In genomic region chr15:52040167-52040900, GRCh38 we compare ENCODE assay signal across 8 cellular contexts. TPM values are rescaled to one million over a fixed set of nuclear protein-coding genes. Genes with fewer than 3 reads are reported as not detected.
DNase-seq lines count a peak whose midpoint lies in the region; ATAC-seq and TF ChIP-seq lines count a peak whose summit lies in the region.

No MANE protein-coding gene starts in this region.

- H3K27me3 ChIP-seq in esophagus (ENCODE audit: control insufficient read depth in 1 of 2, insufficient read depth in 2 of 2, low read length in 2 of 2) (no peaks in the 10 kb centered on the region), osteoblast (ENCODE audit: insufficient read depth, low read length) (no peaks in the 10 kb centered on the region)

- no peak overlapping the region for H3K4me3 ChIP-seq in esophagus (ENCODE audit: low read depth in 1 of 2, low read length in 2 of 2)
- no peak overlapping the region for H3K4me3 ChIP-seq in osteoblast (ENCODE audit: insufficient read depth, low read length)

- H3K36me3 ChIP-seq in esophagus (ENCODE audit: control insufficient read depth in 2 of 2, insufficient read depth in 2 of 2, low read length in 1 of 2) (no peaks in the 10 kb centered on the region), osteoblast (ENCODE audit: insufficient read depth, low read length) (peaks cover 2% of the 10 kb centered on the region)

- 40 to 49% methylated on average over 1 of the region's 1 CpG for WGBS in esophagus, 2 donors

- H3K27ac ChIP-seq in esophagus (ENCODE audit: low read depth in 2 of 2, low read length in 1 of 2) (peak overlapping the region; percentile 13 to 42), osteoblast (ENCODE audit: low read depth, low read length) (peak overlapping the region; percentile 13)

- H2AFZ ChIP-seq in osteoblast (ENCODE audit: low read length): no peak overlapping the region

- peaks cover 0 to 5% of the 10 kb centered on the region in 2 donors for H3K4me1 ChIP-seq in esophagus (ENCODE audit: control insufficient read depth in 2 of 2, insufficient read depth in 2 of 2, low read length in 1 of 2)
- H3K4me1 ChIP-seq in osteoblast (ENCODE audit: insufficient read depth, low read length): peaks cover 20% of the 10 kb centered on the region

- H3K9me3 ChIP-seq in esophagus (ENCODE audit: control insufficient read depth in 2 of 2, insufficient read depth in 1 of 2, low read depth in 1 of 2, low read length in 1 of 2) (no peaks in the 10 kb centered on the region), osteoblast (ENCODE audit: low read depth, low read length) (no peaks in the 10 kb centered on the region)

- H3K79me2 ChIP-seq in osteoblast (ENCODE audit: insufficient read depth, low read length): peaks cover 100% of the 10 kb centered on the region

- in situ Hi-C loops in G401 (cut with HindIII; ENCODE audit: low sequenced_read_pairs): no loop called here

- peaks cover 70% of the 10 kb centered on the region for H4K20me1 ChIP-seq in osteoblast (ENCODE audit: insufficient read depth, low read length)

- DNase-seq in G401 (ENCODE audit: low spot score) (peak; percentile 35), NOMO-1 treated with dmso at 0.1 percent for 144 hours (lab: John Stamatoyannopoulos, UW; ENCODE audit: unreplicated experiment) (peak; percentile 10), osteoblast (ENCODE audit: insufficient read length, low spot score, missing footprints) (peak; percentile 58), SW480 (ENCODE audit: low spot score) (no peak)

- H3K4me2 ChIP-seq in osteoblast (ENCODE audit: insufficient read depth, low read length): peak overlapping the region; percentile 23

- no peak for TF ChIP-seq CTCF in osteoblast (IDR thresholded peaks at IDR 0.05; ENCODE audit: extremely low read depth, low read depth, low read length)

- ATAC-seq in HG03520 (IDR thresholded peaks at IDR 0.05; ENCODE audit: unreplicated experiment) (no peak), HG02571 (IDR thresholded peaks at IDR 0.05; ENCODE audit: unreplicated experiment) (no peak), HG02852 (IDR thresholded peaks at IDR 0.05; ENCODE audit: unreplicated experiment) (no peak)

RNA-seq across cellular contexts. Expression of gene MAPK6, which starts 21.3 kb away (rescaled TPM):
- 51.4 and 70.7 TPM in 2 replicates for total RNA-seq in G401 (2014; rRNA removed; shearing (Covaris generic))
- polyA plus RNA-seq in esophagus: 10 to 100 TPM; 14.5 to 24.1 TPM
- 77.2 and 86.9 TPM in 2 replicates for total RNA-seq in osteoblast
